ENCODE assay signal across 8 cellular contexts in the genomic region with DNA sequence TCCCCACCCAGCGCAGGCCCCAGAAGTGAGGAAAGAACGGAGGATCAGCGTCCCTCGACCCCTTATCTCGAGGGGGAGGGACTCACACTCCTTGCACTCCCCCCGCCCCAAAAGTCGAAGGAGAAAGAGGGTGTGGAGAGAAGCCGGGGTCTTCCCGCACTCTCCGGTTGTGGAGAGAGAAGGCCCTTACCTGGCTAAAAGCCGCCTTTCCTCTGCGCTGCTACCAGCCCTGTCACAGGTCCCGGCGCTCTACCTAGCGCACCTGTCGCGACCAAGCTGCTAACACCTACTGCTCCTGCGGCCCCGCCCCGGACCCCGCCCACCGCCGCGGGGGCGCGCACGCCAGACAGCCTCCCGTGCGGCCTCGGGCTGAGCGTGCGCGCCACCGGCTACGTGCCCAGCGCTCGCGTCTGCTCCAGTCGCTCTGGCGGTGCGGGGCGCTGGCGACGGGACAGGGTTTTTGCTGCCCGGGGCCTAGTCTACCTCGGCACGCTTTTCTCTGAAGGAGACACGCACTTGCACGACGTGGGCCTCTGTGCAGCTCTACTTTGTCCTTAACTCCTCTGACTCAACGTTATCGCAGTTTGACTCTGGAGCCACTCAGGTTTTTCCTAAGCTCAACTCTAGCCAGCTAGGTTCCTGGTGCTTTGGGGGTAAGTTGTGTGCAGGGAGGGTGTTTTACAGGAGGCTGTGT. TPM values are rescaled to one million over a fixed set of nuclear protein-coding genes. Genes with fewer than 3 reads are reported as not detected.
DNase-seq lines count a peak whose midpoint lies in the region; TF ChIP-seq lines count a peak whose summit lies in the region.

TSS of gene LIMA1 (minus strand) at position 291 of the 694 bp plus-strand sequence. CDS start 34,769 bp downstream, outside the sequence.

- H3K36me3 Mint-ChIP-seq in H9 (ENCODE audit: insufficient read depth in 1 of 3, low read depth in 3 of 3) = no peaks in the 10 kb centered on the region
- no peaks in the 10 kb centered on the region for H3K36me3 Mint-ChIP-seq in neural crest cell (ENCODE audit: low read depth)

- H3K4ac ChIP-seq in H9 (ENCODE audit: low read depth, low read length) = no peak within 1 kb of the TSS

- no peak within 1 kb of the TSS for H3K56ac ChIP-seq in H9 (ENCODE audit: insufficient read length, low read depth, low read length)

- DNase-seq in EL (peak; percentile 88), H9 (peak; percentile 98), MM.1S (peak; percentile 95), SIG-M5 treated with dmso at 0.1 percent for 504 hours (lab: John Stamatoyannopoulos, UW; ENCODE audit: unreplicated experiment) (peak; percentile 87), activated gamma-delta T cell treated with Interleukin-2 at 50 U/mL for 16 hours (peak; percentile 91), foreskin fibroblast (peak; percentile 84 to 96), neural crest cell (ENCODE audit: low read depth, low spot score) (peak; percentile 73)

- H2AK5ac ChIP-seq in H9 (ENCODE audit: insufficient read length, low read length) = no peak within 1 kb of the TSS

- H4K8ac ChIP-seq in H9 (replicated peaks; ENCODE audit: insufficient read length, low read depth, low read length) = no peak within 1 kb of the TSS

- no peak within 1 kb of the TSS for H2BK120ac ChIP-seq in H9 (ENCODE audit: low read depth, low read length, poor library complexity, severe bottlenecking)

- no peak within 1 kb of the TSS for H3T11ph ChIP-seq in H9 (ENCODE audit: low read length)

- H2BK12ac ChIP-seq in H9 (ENCODE audit: insufficient read length, low read depth, low read length) = no peak within 1 kb of the TSS

- TF ChIP-seq CTCF in H9 (conservative IDR thresholded peaks at IDR 0.05) (no peak), MM.1S (IDR thresholded peaks at IDR 0.05; ENCODE audit: low read length) (peak; percentile 40), foreskin fibroblast (IDR thresholded peaks at IDR 0.05; ENCODE audit: low read depth, low read length) (peak; percentile 39), neural crest cell (conservative IDR thresholded peaks at IDR 0.05) (no peak)

- no peak within 1 kb of the TSS for H3K18ac ChIP-seq in H9 (ENCODE audit: insufficient read length, low read depth, low read length)

- no peak within 1 kb of the TSS for H2AFZ ChIP-seq in H9 (ENCODE audit: low read length)
- H2AFZ ChIP-seq in MM.1S (ENCODE audit: low read length) = peak within 1 kb of the TSS; percentile 93

- no peak within 1 kb of the TSS for H4K91ac ChIP-seq in H9 (ENCODE audit: insufficient read length, low read depth, low read length)

- H3K4me3 ChIP-seq in MM.1S (ENCODE audit: low read length) (peak within 1 kb of the TSS; percentile 68), foreskin fibroblast (ENCODE audit: low read depth in 1 of 2, low read length in 2 of 2) (peak within 1 kb of the TSS; percentile 81 to 85), stomach smooth muscle (ENCODE audit: low read length in 2 of 2) (peak within 1 kb of the TSS; percentile 68 to 99)

- no peaks in the 10 kb centered on the region for H3K4me1 ChIP-seq in H9 (ENCODE audit: insufficient read depth, low read length)
- H3K4me1 ChIP-seq in MM.1S (ENCODE audit: low read length) = no peaks in the 10 kb centered on the region; the same call in 1 of the 2 replicates
- peaks cover 9% of the 10 kb centered on the region for H3K4me1 ChIP-seq in stomach smooth muscle (ENCODE audit: control insufficient read depth, insufficient read depth, low read length)

- H3K4me1 Mint-ChIP-seq in H9 (peaks cover 13 to 19% of the 10 kb centered on the region in 2 experiments), neural crest cell (peaks cover 14% of the 10 kb centered on the region)

- WGBS in H9 (ENCODE audit: extremely low coverage, insufficient read length, low lambda C conversion rate) = no CpG with 5 or more reads among the region's 52 CpGs

- no peaks in the 10 kb centered on the region for H3K79me1 ChIP-seq in H9 (ENCODE audit: insufficient read depth, low read depth, low read length, poor library complexity, severe bottlenecking)

- H2BK20ac ChIP-seq in H9 (ENCODE audit: low read depth, low read length, poor library complexity, severe bottlenecking) = no peak within 1 kb of the TSS

- H3K79me2 ChIP-seq in H9 (ENCODE audit: insufficient read depth, low read length) (no peaks in the 10 kb centered on the region), MM.1S (ENCODE audit: low read length) (peaks cover 6% of the 10 kb centered on the region; the same call in 1 of the 2 replicates)

- H3K9me3 Mint-ChIP-seq in H9 (no peaks in the 10 kb centered on the region), neural crest cell (no peaks in the 10 kb centered on the region)

- H3K27ac ChIP-seq in H9 (ENCODE audit: insufficient read length, low read depth, low read length) = no peak within 1 kb of the TSS
- peak within 1 kb of the TSS; percentile 3; the same call in 1 of the 2 replicates for H3K27ac ChIP-seq in MM.1S (ENCODE audit: low read length)
- H3K27ac ChIP-seq in stomach smooth muscle (ENCODE audit: low read length) = peak within 1 kb of the TSS; percentile 76

- peak within 1 kb of the TSS; percentile 82 to 87 for H3K4me3 Mint-ChIP-seq in H9
- peak within 1 kb of the TSS; percentile 86 for H3K4me3 Mint-ChIP-seq in neural crest cell

- H3K14ac ChIP-seq in H9 (ENCODE audit: insufficient read depth, low read length) = peak within 1 kb of the TSS; percentile 49; the same call in 1 of the 2 replicates

- no peaks in the 10 kb centered on the region for H3K27me3 ChIP-seq in H9 (ENCODE audit: insufficient read depth, low read length)
- H3K27me3 ChIP-seq in MM.1S (replicated peaks; ENCODE audit: insufficient read depth, low read length) = no peaks in the 10 kb centered on the region
- H3K27me3 ChIP-seq in stomach smooth muscle (ENCODE audit: control insufficient read depth in 1 of 2, insufficient read depth in 2 of 2, low read length in 2 of 2) = no peaks in the 10 kb centered on the region

- no peak within 1 kb of the TSS for H4K5ac ChIP-seq in H9 (ENCODE audit: insufficient read length, low read depth, low read length)

- no peak within 1 kb of the TSS for H2BK15ac ChIP-seq in H9 (ENCODE audit: low read depth, low read length)

- H3F3A ChIP-seq in MM.1S (ENCODE audit: insufficient read depth, low read length) = no peaks in the 10 kb centered on the region

- no peaks in the 10 kb centered on the region for H3K9me2 ChIP-seq in MM.1S (replicated peaks; ENCODE audit: insufficient read depth, low read length)

- peaks cover 9% of the 10 kb centered on the region for H3K23me2 ChIP-seq in H9 (ENCODE audit: insufficient read length, low read depth, low read length, poor library complexity, severe bottlenecking)

- no peaks in the 10 kb centered on the region for H4K20me1 ChIP-seq in H9 (ENCODE audit: control insufficient read depth, insufficient read depth, insufficient read length)
- no peaks in the 10 kb centered on the region for H4K20me1 ChIP-seq in MM.1S (ENCODE audit: insufficient read depth, low read length)

- H3K27me3 Mint-ChIP-seq in H9 (ENCODE audit: low read depth) = peaks cover 3% of the 10 kb centered on the region; the same call in 1 of the 2 replicates
- H3K27me3 Mint-ChIP-seq in neural crest cell (ENCODE audit: low read depth) = peaks cover 19% of the 10 kb centered on the region

- H3K9ac ChIP-seq in H9 (ENCODE audit: extremely low read depth, insufficient read length, low read length) = peak within 1 kb of the TSS; percentile 50
- H3K9ac ChIP-seq in MM.1S (ENCODE audit: low read length) = peak within 1 kb of the TSS; percentile 68
- H3K9ac ChIP-seq in stomach smooth muscle (ENCODE audit: low read length in 2 of 2) = peak within 1 kb of the TSS; percentile 71 to 95

- H3K27ac Mint-ChIP-seq in H9 = peak within 1 kb of the TSS in 1 of 3 experiments; percentile 81; a peak in 3 of 7 replicates
- H3K27ac Mint-ChIP-seq in neural crest cell (ENCODE audit: unreplicated experiment) = peak within 1 kb of the TSS; percentile 29

- H2BK5ac ChIP-seq in H9 (ENCODE audit: insufficient read length, low read length) = no peak within 1 kb of the TSS

- H3K36me3 ChIP-seq in MM.1S (replicated peaks; ENCODE audit: insufficient read depth, low read length) (no peaks in the 10 kb centered on the region), stomach smooth muscle (ENCODE audit: control insufficient read depth in 2 of 2, insufficient read depth in 2 of 2, low read length in 2 of 2) (no peaks in the 10 kb centered on the region)

- H3K23ac ChIP-seq in H9 (ENCODE audit: insufficient read length, low read depth, low read length) = no peak within 1 kb of the TSS

- H3K4me2 ChIP-seq in H9 (ENCODE audit: insufficient read depth, insufficient read length, low read length) (peak within 1 kb of the TSS; percentile 74), MM.1S (ENCODE audit: low read depth, low read length) (peak within 1 kb of the TSS; percentile 75)

- no peaks in the 10 kb centered on the region for H3K9me3 ChIP-seq in H9 (ENCODE audit: control insufficient read depth, low read depth, low read length)
- H3K9me3 ChIP-seq in MM.1S (replicated peaks; ENCODE audit: insufficient read depth, low read length) = no peaks in the 10 kb centered on the region
- no peaks in the 10 kb centered on the region for H3K9me3 ChIP-seq in stomach smooth muscle (ENCODE audit: control insufficient read depth in 2 of 2, low read length in 2 of 2)

RNA-seq across cellular contexts. Expression of gene LIMA1, which starts in this region (rescaled TPM):
- total RNA-seq in H9 (2021) = 40.8 and 42.1 TPM in 2 replicates
- total RNA-seq in neural crest cell = 25.5 and 27.2 TPM in 2 replicates

Comparison
In these comparisons a context has a peak if more than half of its experiments do, and no peak if none do; other contexts are left out.
1. CTCF ChIP-seq: peak in MM.1S (single experiment) and foreskin fibroblast (single experiment); none in H9 (single experiment) and neural crest cell (single experiment).
2. Peak in every context shown above with its lines, with median percentiles within 50 percentile points of each other: DNase-seq, H3K9ac ChIP-seq and H3K4me3 ChIP-seq.